Comparison of ENCODE assay signal across 9 cellular contexts in the genomic region with DNA sequence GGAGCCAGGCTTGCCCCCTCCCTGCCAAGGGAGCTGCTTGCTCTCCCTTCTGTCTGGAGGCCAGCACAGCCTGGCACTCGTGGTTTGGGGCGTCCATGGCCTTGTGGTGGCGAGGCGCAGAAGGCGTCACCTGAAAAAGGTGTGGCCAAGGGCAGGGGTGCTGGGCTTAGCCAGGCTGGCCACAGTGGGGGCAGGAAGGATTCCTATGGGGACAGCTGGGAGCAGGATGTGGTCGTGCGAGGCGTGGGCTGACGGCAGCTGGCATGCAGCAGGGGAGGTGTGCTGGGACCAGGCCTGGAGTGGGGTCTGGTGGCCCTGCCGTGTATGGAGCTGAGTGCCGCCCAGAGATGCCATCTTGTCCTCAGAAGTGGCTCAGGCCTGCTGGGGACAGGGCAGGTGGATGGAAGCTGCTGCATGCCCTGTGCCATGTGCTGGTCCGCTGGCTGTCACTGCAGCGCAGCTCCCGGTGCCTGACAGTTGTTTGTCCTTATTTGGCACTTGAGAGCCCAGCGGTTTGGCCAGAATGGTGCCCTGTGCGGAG. TPM values are rescaled to one million over a fixed set of nuclear protein-coding genes. Genes with fewer than 3 reads are reported as not detected.
DNase-seq lines count a peak whose midpoint lies in the region; ATAC-seq, FAIRE-seq and TF ChIP-seq lines count a peak whose summit lies in the region.
"Had no signal": no experiment of that assay in that cellular context is flagged by ENCODE, and none has a peak within 500 bp of the region (broad histone marks: within the 10 kb centered on the region; RNA-seq: fewer than 3 reads in every experiment).

No MANE protein-coding gene starts in this region.

- no peak for TF ChIP-seq RAD21 in K562 (CRISPR knock-in tag; conservative IDR thresholded peaks at IDR 0.05 in 1 of 2, IDR thresholded peaks at IDR 0.05 in 1 of 2)

- intact Hi-C loops in K562 (cut with micrococcal nuclease): no loop called here

- no peak for ATAC-seq in CD4-positive, CD25-positive, alpha-beta regulatory T cell (ENCODE audit: low read depth in 2 of 2)
- ATAC-seq in K562 (no peak), HG03457 (IDR thresholded peaks at IDR 0.05; ENCODE audit: unreplicated experiment) (no peak), HG02763 (IDR thresholded peaks at IDR 0.05; ENCODE audit: unreplicated experiment) (no peak)

- no peak for FAIRE-seq in K562 (lab: Jason Lieb, UNC)

- H3K9me1 ChIP-seq in K562 (ENCODE audit: control insufficient read depth, insufficient read depth, low read length): peaks cover 3% of the 10 kb centered on the region

- H3K4me1 Mint-ChIP-seq in CD4-positive, CD25-positive, alpha-beta regulatory T cell: peaks cover 28 to 95% (median 60%) of the 10 kb centered on the region in 4 donors
- H3K4me1 Mint-ChIP-seq in neural crest cell: peaks cover 50% of the 10 kb centered on the region

- H3K9me3 ChIP-seq in CD4-positive, CD25-positive, alpha-beta regulatory T cell (ENCODE audit: control insufficient read depth in 2 of 2, low read length in 2 of 2): no peaks in the 10 kb centered on the region
- no peaks in the 10 kb centered on the region for H3K9me3 ChIP-seq in K562 (replicated peaks; ENCODE audit: control insufficient read depth, insufficient read depth, low read depth, low read length)

- no peaks in the 10 kb centered on the region for H3K27me3 ChIP-seq in CD4-positive, CD25-positive, alpha-beta regulatory T cell (ENCODE audit: control insufficient read depth, insufficient read depth, low read length)
- no peaks in the 10 kb centered on the region for H3K27me3 ChIP-seq in K562 (ENCODE audit: control insufficient read depth in 2 of 2, insufficient read depth in 2 of 2, low read length in 2 of 2)

- DNase-seq in CD4-positive, CD25-positive, alpha-beta regulatory T cell: no peak
- DNase-seq in HT1080 (ENCODE audit: low read depth) (peak; percentile 34), K562 (ENCODE audit: extremely low read depth in 1 of 4, low spot score in 3 of 4) (no peak), neural crest cell (ENCODE audit: low read depth, low spot score) (no peak), NCI-H146 treated with DMSO at 0.1 percent for 48 hours (lab: John Stamatoyannopoulos, UW; ENCODE audit: unreplicated experiment) (no peak), cerebellar cortex (ENCODE audit: low spot score) (no peak)
- DNase-seq: NCI-H2081 treated with DMSO at 0.1 percent for 48 hours had no signal

- H3K4me1 ChIP-seq in CD4-positive, CD25-positive, alpha-beta regulatory T cell (ENCODE audit: control insufficient read depth, insufficient read depth, low read length, poor library complexity, severe bottlenecking): peaks cover 76% of the 10 kb centered on the region
- peaks cover 22 to 40% of the 10 kb centered on the region in 2 experiments for H3K4me1 ChIP-seq in K562 (replicated peaks in 1 of 2; ENCODE audit: control insufficient read depth in 2 of 2, insufficient read depth in 2 of 2, low read length in 2 of 2)

- TF ChIP-seq POLR2A in K562 (conservative IDR thresholded peaks at IDR 0.05): no peak

- TF ChIP-seq EP300 in K562 (IDR thresholded peaks at IDR 0.05; ENCODE audit: low read length): no peak

- H3K27ac Mint-ChIP-seq in CD4-positive, CD25-positive, alpha-beta regulatory T cell: peak overlapping the region; percentile 99
- H3K27ac Mint-ChIP-seq in neural crest cell (ENCODE audit: unreplicated experiment): peak overlapping the region; percentile 27

- WGBS in K562 (ENCODE audit: insufficient coverage, low coverage, missing lambda C conversion rate): 93% methylated on average over 13 of the region's 16 CpGs

- H4K20me1 ChIP-seq in K562 (replicated peaks; ENCODE audit: control insufficient read depth, insufficient read depth, low read length): peaks cover 38% of the 10 kb centered on the region

- peaks cover 94% of the 10 kb centered on the region for H3K79me2 ChIP-seq in K562 (ENCODE audit: control insufficient read depth, insufficient read depth, low read length)

- H3K4me3 ChIP-seq in CD4-positive, CD25-positive, alpha-beta regulatory T cell (ENCODE audit: low read depth, low read length): no peak overlapping the region
- H3K4me3 ChIP-seq in K562: no peak overlapping the region

- peak overlapping the region in 3 of 4 donors; percentile 77 to 89 (median 86) for H3K4me3 Mint-ChIP-seq in CD4-positive, CD25-positive, alpha-beta regulatory T cell
- no peak overlapping the region for H3K4me3 Mint-ChIP-seq in neural crest cell

- BruUV-seq in K562 (replicated peaks; lab: Mats Ljungman, UMichigan): no TSS peak

- CTCF ChIA-PET in K562 (lab: Yijun Ruan, JAX; ENCODE audit: low intra/inter-chr PET ratio): no interaction called here

- H3K36me3 Mint-ChIP-seq in CD4-positive, CD25-positive, alpha-beta regulatory T cell: peaks cover 12% of the 10 kb centered on the region
- no peaks in the 10 kb centered on the region for H3K36me3 Mint-ChIP-seq in neural crest cell (ENCODE audit: low read depth)

- H3K36me3 ChIP-seq in CD4-positive, CD25-positive, alpha-beta regulatory T cell (ENCODE audit: control insufficient read depth, insufficient read depth, low read length): no peaks in the 10 kb centered on the region
- H3K36me3 ChIP-seq in K562 (ENCODE audit: control insufficient read depth, insufficient read depth, low read length): peaks cover 70% of the 10 kb centered on the region; the same call in 2 of the 3 replicates

- H2AFZ ChIP-seq in K562 (ENCODE audit: low read depth, low read length): no peak overlapping the region

- peak overlapping the region; percentile 95 for H3K27ac ChIP-seq in CD4-positive, CD25-positive, alpha-beta regulatory T cell (ENCODE audit: insufficient read depth, low read length, poor library complexity, severe bottlenecking)
- H3K27ac ChIP-seq in K562 (ENCODE audit: extremely low read depth, low read depth, low read length): no peak overlapping the region

- in situ Hi-C loops in K562 (cut with MboI): no loop called here

- POLR2A ChIA-PET in K562 (lab: Yijun Ruan, JAX): interaction anchor here (1.0 to 2.1 kb wide), 2 partner anchors 10 to 237 kb away, joined by 3 to 11 read pairs; no protein-coding TSS in a partner anchor

- H3K9ac ChIP-seq in K562 (ENCODE audit: insufficient read depth in 1 of 2, low read depth in 2 of 2, low read length in 2 of 2): peak overlapping the region in 1 of 2 experiments; percentile 70; a peak in 2 of 4 replicates

- peaks cover 0 to 1% (median 0%) of the 10 kb centered on the region in 7 donors for H3K9me3 Mint-ChIP-seq in CD4-positive, CD25-positive, alpha-beta regulatory T cell
- H3K9me3 Mint-ChIP-seq in neural crest cell: no peaks in the 10 kb centered on the region

- H3K4me2 ChIP-seq in K562 (ENCODE audit: insufficient read depth, low read length): no peak overlapping the region

- TF ChIP-seq CTCF in K562 (IDR thresholded peaks at IDR 0.05 in 2 of 3, conservative IDR thresholded peaks at IDR 0.05 in 1 of 3; ENCODE audit: insufficient read depth in 2 of 3, low read depth in 1 of 3, low read length in 3 of 3): no peak
- TF ChIP-seq CTCF in neural crest cell (conservative IDR thresholded peaks at IDR 0.05): no peak

- peaks cover 5% of the 10 kb centered on the region for H3K27me3 Mint-ChIP-seq in CD4-positive, CD25-positive, alpha-beta regulatory T cell
- H3K27me3 Mint-ChIP-seq in neural crest cell (ENCODE audit: low read depth): no peaks in the 10 kb centered on the region

TF ChIP-seq in K562, 482 proteins besides CTCF, POLR2A, EP300 and RAD21:
- TF ChIP-seq RBM22 (IDR thresholded peaks at IDR 0.05; ENCODE audit: low read depth, low read length, poor library complexity, severe bottlenecking): peak; percentile 88
- TF ChIP-seq, protein P1, sequence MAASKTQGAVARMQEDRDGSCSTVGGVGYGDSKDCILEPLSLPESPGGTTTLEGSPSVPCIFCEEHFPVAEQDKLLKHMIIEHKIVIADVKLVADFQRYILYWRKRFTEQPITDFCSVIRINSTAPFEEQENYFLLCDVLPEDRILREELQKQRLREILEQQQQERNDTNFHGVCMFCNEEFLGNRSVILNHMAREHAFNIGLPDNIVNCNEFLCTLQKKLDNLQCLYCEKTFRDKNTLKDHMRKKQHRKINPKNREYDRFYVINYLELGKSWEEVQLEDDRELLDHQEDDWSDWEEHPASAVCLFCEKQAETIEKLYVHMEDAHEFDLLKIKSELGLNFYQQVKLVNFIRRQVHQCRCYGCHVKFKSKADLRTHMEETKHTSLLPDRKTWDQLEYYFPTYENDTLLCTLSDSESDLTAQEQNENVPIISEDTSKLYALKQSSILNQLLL (CRISPR knock-in tag; IDR thresholded peaks at IDR 0.05; ENCODE audit: borderline replicate concordance): no peak
- peak; percentile 61 for TF ChIP-seq POLR2G (IDR thresholded peaks at IDR 0.05; ENCODE audit: low read depth, low read length)
TF ChIP-seq in K562: peak in this region for 2.

RNA-seq across cellular contexts. Expression of a gene that starts 30.0 kb away (rescaled TPM):
- 25.7 TPM for total RNA-seq in CD4-positive, CD25-positive, alpha-beta regulatory T cell
- 1 to 10 TPM; 1.6 to 5.3 (median 3.8) TPM for polyA plus RNA-seq in CD4-positive, CD25-positive, alpha-beta regulatory T cell
- 60.1 and 69.6 TPM in 2 replicates for total RNA-seq in HT1080 (2014; rRNA removed; shearing (Covaris generic))
- polyA plus RNA-seq in HT1080 (2015; cell fraction: cytosol; rRNA removed): 84.4 and 101 TPM in 2 replicates
- 49.1 and 50.4 TPM in 2 replicates for polyA plus RNA-seq in HT1080 (2015; cell fraction: nucleus; rRNA removed)
- 50.2 and 69.6 TPM in 2 replicates for total RNA-seq in K562 (2011; cell fraction: chromatin; rRNA removed; ENCODE audit: low replicate concordance)
- total RNA-seq in K562 (2011; cell fraction: nucleolus; rRNA removed): 38.4 and 40.4 TPM in 2 replicates
- total RNA-seq in K562 (2011; cell fraction: nucleoplasm; rRNA removed): 52.1 and 86.9 TPM in 2 replicates
- total RNA-seq in K562 (2014; rRNA removed) (46.7 and 52.0 TPM in 2 replicates), K562 (2014; rRNA removed; fragmentation: Illumina TruSeq; extraction: Trizol) (37.4 and 46.7 TPM in 2 replicates), K562 (2015; rRNA removed; fragmentation: Illumina TruSeq; extraction: Trizol) (22.9 and 23.4 TPM in 2 replicates), K562 (2021) (63.8 and 75.3 TPM in 2 replicates), neural crest cell (11.3 and 11.8 TPM in 2 replicates)
- polyA plus RNA-seq in K562 (2011; rRNA removed) (28.2 and 32.5 TPM in 2 replicates), K562 (2014; fragmentation: Illumina TruSeq; extraction: Trizol) (59.9 and 64.4 TPM in 2 replicates), K562 (2014; fragmentation: Nextera tagmentation; extraction: Ambion mirVana) (10 to 100 TPM; 10.8 to 14.3 TPM), K562 (2014; rRNA removed) (38.6 and 41.3 TPM in 2 replicates)
- 33.3 and 57.9 TPM in 2 replicates for polyA plus RNA-seq in K562 (2011; cell fraction: cytosol; rRNA removed)
- 25.5 and 39.5 TPM in 2 replicates for polyA plus RNA-seq in K562 (2011; cell fraction: nucleus; rRNA removed)
- polyA plus RNA-seq in K562 (2012): 29.2 and 33.2 TPM in 2 replicates
- 22.2 and 28.8 TPM in 2 replicates for polyA minus RNA-seq in K562 (2011; rRNA and poly(A)+ RNA removed)
- 40.8 and 46.0 TPM in 2 replicates for polyA minus RNA-seq in K562 (2011; cell fraction: cytosol; rRNA and poly(A)+ RNA removed)
- polyA minus RNA-seq in K562 (2011; cell fraction: nucleus; rRNA and poly(A)+ RNA removed): 10.2 and 14.4 TPM in 2 replicates
